Comparison of ENCODE assay signal across 1 cellular context in genomic region chr20:1946762-1947534, GRCh38.
A peak's percentile ranks its signal among the peaks of the same experiment; 100 is the strongest.
TF ChIP-seq lines count a peak whose summit lies in the region.

No MANE protein-coding gene starts in this region.

TF ChIP-seq in HepG2, 621 proteins besides CTCF, POLR2A, EP300 and RAD21 (continued from another document and continues in another):
- peak; percentile 41 for TF ChIP-seq PATZ1 (CRISPR knock-in tag; IDR thresholded peaks at IDR 0.05)
- peak; percentile 34; the same call in 1 of the 2 replicates for TF ChIP-seq ZNF788 (CRISPR knock-in tag; IDR thresholded peaks at IDR 0.05; ENCODE audit: borderline replicate concordance)
- TF ChIP-seq TEAD3 (CRISPR knock-in tag; optimal IDR thresholded peaks at IDR 0.05; ENCODE audit: borderline replicate concordance): peak; percentile 15
- TF ChIP-seq TCF7L2 (IDR thresholded peaks at IDR 0.05; ENCODE audit: low read depth, low read length): 0 out of 2 replicates have a peak, but pooled peaks have one; percentile 27
- no peak for TF ChIP-seq ZFP62 (CRISPR knock-in tag; IDR thresholded peaks at IDR 0.05)
- TF ChIP-seq SETDB1 (CRISPR knock-in tag; IDR thresholded peaks at IDR 0.05; ENCODE audit: borderline replicate concordance): no peak
- no peak for TF ChIP-seq ZNF160 (CRISPR knock-in tag; IDR thresholded peaks at IDR 0.05)
- TF ChIP-seq FLYWCH1 (CRISPR knock-in tag; IDR thresholded peaks at IDR 0.05): no peak
- TF ChIP-seq ZNF674 (CRISPR knock-in tag; IDR thresholded peaks at IDR 0.05; ENCODE audit: low read depth): no peak
- TF ChIP-seq NFRKB (IDR thresholded peaks at IDR 0.05): no peak
- TF ChIP-seq TEAD2 (CRISPR knock-in tag; IDR thresholded peaks at IDR 0.05): no peak
- 0 out of 2 replicates have a peak, but pooled peaks have one; percentile 26 for TF ChIP-seq UBTF (CRISPR knock-in tag; IDR thresholded peaks at IDR 0.05)
- TF ChIP-seq RFX1 (IDR thresholded peaks at IDR 0.05): no peak
- TF ChIP-seq KDM3A (CRISPR knock-in tag; IDR thresholded peaks at IDR 0.05; ENCODE audit: low read depth): no peak
- no peak for TF ChIP-seq PAWR (CRISPR knock-in tag; IDR thresholded peaks at IDR 0.05; ENCODE audit: borderline replicate concordance)
- no peak for TF ChIP-seq MED13 (CRISPR knock-in tag; IDR thresholded peaks at IDR 0.05)
- no peak for TF ChIP-seq MAZ (IDR thresholded peaks at IDR 0.05; ENCODE audit: borderline replicate concordance, low read depth, low read length)
- TF ChIP-seq MAZ (CRISPR knock-in tag; IDR thresholded peaks at IDR 0.05; ENCODE audit: low read depth): 0 out of 2 replicates have a peak, but pooled peaks have one; percentile 35
- peak; percentile 68; the same call in 1 of the 2 replicates for TF ChIP-seq TCF7 (IDR thresholded peaks at IDR 0.05; ENCODE audit: low read depth)
- TF ChIP-seq ZNF382 (CRISPR knock-in tag; IDR thresholded peaks at IDR 0.05; ENCODE audit: borderline replicate concordance): no peak
- TF ChIP-seq TARDBP (CRISPR knock-in tag; IDR thresholded peaks at IDR 0.05): peak; percentile 75; the same call in 1 of the 2 replicates
- peak; percentile 70 for TF ChIP-seq TBX2 (CRISPR knock-in tag; IDR thresholded peaks at IDR 0.05; ENCODE audit: borderline replicate concordance)
- TF ChIP-seq MIER3 (CRISPR knock-in tag; IDR thresholded peaks at IDR 0.05; ENCODE audit: borderline replicate concordance): no peak
- TF ChIP-seq ZNF557 (CRISPR knock-in tag; IDR thresholded peaks at IDR 0.05): 0 out of 2 replicates have a peak, but pooled peaks have one; percentile 32
- no peak for TF ChIP-seq FUBP1 (CRISPR knock-in tag; IDR thresholded peaks at IDR 0.05; ENCODE audit: borderline replicate concordance)
- peak; percentile 54; the same call in 1 of the 2 replicates for TF ChIP-seq ZNF281 (CRISPR knock-in tag; IDR thresholded peaks at IDR 0.05; ENCODE audit: borderline replicate concordance)
- TF ChIP-seq NRL (CRISPR knock-in tag; IDR thresholded peaks at IDR 0.05; ENCODE audit: borderline replicate concordance): peak; percentile 81
- TF ChIP-seq ZNF503 (CRISPR knock-in tag; IDR thresholded peaks at IDR 0.05): no peak
- 0 out of 2 replicates have a peak, but pooled peaks have one; percentile 26 for TF ChIP-seq PHF21A (CRISPR knock-in tag; IDR thresholded peaks at IDR 0.05)
- no peak for TF ChIP-seq AKAP8 (CRISPR knock-in tag; IDR thresholded peaks at IDR 0.05)
- no peak for TF ChIP-seq SAP130 (CRISPR knock-in tag; IDR thresholded peaks at IDR 0.05; ENCODE audit: low read depth)
- TF ChIP-seq MXD4 (CRISPR knock-in tag; IDR thresholded peaks at IDR 0.05): no peak
- TF ChIP-seq ZNF10 (CRISPR knock-in tag; IDR thresholded peaks at IDR 0.05; ENCODE audit: borderline replicate concordance, low read depth): no peak
- no peak for TF ChIP-seq ZNF605 (CRISPR knock-in tag; IDR thresholded peaks at IDR 0.05)
- TF ChIP-seq ZBTB26 (CRISPR knock-in tag; IDR thresholded peaks at IDR 0.05; ENCODE audit: borderline replicate concordance): no peak
- TF ChIP-seq ZNF354B (CRISPR knock-in tag; IDR thresholded peaks at IDR 0.05): 0 out of 2 replicates have a peak, but pooled peaks have one; percentile 65
- no peak for TF ChIP-seq GZF1 (CRISPR knock-in tag; IDR thresholded peaks at IDR 0.05)
- no peak for TF ChIP-seq NR2C2 (CRISPR knock-in tag; IDR thresholded peaks at IDR 0.05; ENCODE audit: borderline replicate concordance)
- no peak for TF ChIP-seq KLF11 (CRISPR knock-in tag; IDR thresholded peaks at IDR 0.05)
- TF ChIP-seq ZNF207 (IDR thresholded peaks at IDR 0.05; ENCODE audit: borderline replicate concordance): no peak
- no peak for TF ChIP-seq ZNF350 (CRISPR knock-in tag; IDR thresholded peaks at IDR 0.05; ENCODE audit: borderline replicate concordance, low read depth)
- no peak for TF ChIP-seq RBM22 (optimal IDR thresholded peaks at IDR 0.05; ENCODE audit: low read length)
- no peak for TF ChIP-seq ZNF713 (CRISPR knock-in tag; IDR thresholded peaks at IDR 0.05)
- TF ChIP-seq SCMH1 (CRISPR knock-in tag; IDR thresholded peaks at IDR 0.05; ENCODE audit: borderline replicate concordance): no peak
- peak; percentile 59 for TF ChIP-seq XRCC5 (optimal IDR thresholded peaks at IDR 0.05; ENCODE audit: low read length)
- no peak for TF ChIP-seq ATF2 (CRISPR knock-in tag; IDR thresholded peaks at IDR 0.05)
- TF ChIP-seq ELF4 (CRISPR knock-in tag; IDR thresholded peaks at IDR 0.05; ENCODE audit: borderline replicate concordance): no peak
- TF ChIP-seq ZBTB49 (CRISPR knock-in tag; IDR thresholded peaks at IDR 0.05; ENCODE audit: borderline replicate concordance): no peak
- no peak for TF ChIP-seq JARID2 (CRISPR knock-in tag; IDR thresholded peaks at IDR 0.05; ENCODE audit: insufficient replicate concordance)
- no peak for TF ChIP-seq SNAI1 (CRISPR knock-in tag; IDR thresholded peaks at IDR 0.05; ENCODE audit: borderline replicate concordance)
- TF ChIP-seq SP5 (CRISPR knock-in tag; IDR thresholded peaks at IDR 0.05; ENCODE audit: borderline replicate concordance, low read depth): no peak
- TF ChIP-seq ZNF597 (CRISPR knock-in tag; IDR thresholded peaks at IDR 0.05): no peak
- peak; percentile 46; the same call in 1 of the 2 replicates for TF ChIP-seq BHLHE40 (IDR thresholded peaks at IDR 0.05; ENCODE audit: low read length)
